8 cellular contexts compared by ENCODE assay signal in genomic region chr11:121416909-121417567, GRCh38. TPM values are rescaled to one million over a fixed set of nuclear protein-coding genes. Genes with fewer than 3 reads are reported as not detected.
DNase-seq lines count a peak whose midpoint lies in the region; ATAC-seq and TF ChIP-seq lines count a peak whose summit lies in the region.

No MANE protein-coding gene starts in this region.

- H3K4me3 ChIP-seq in DND-41 (ENCODE audit: low read depth in 1 of 2, low read length in 2 of 2) (no peak overlapping the region), HEK293 (ENCODE audit: low read depth, low read length) (no peak overlapping the region), sigmoid colon (no peak overlapping the region)

- H3K9me3 ChIP-seq in DND-41 (ENCODE audit: insufficient read depth, low read length, severe bottlenecking) (no peaks in the 10 kb centered on the region), HEK293 (ENCODE audit: control insufficient read depth, insufficient read depth, low read depth, low read length) (no peaks in the 10 kb centered on the region), sigmoid colon (no peaks in the 10 kb centered on the region)

- H3K4me1 Mint-ChIP-seq in activated T-cell treated with anti-CD3 and anti-CD28 coated beads, Interleukin-2, amount 50 U/mL, for 72 hours (ENCODE audit: low read depth), result peaks cover 78% of the 10 kb centered on the region

- no peak overlapping the region for H2AFZ ChIP-seq in DND-41 (ENCODE audit: low read depth, low read length)

- peak overlapping the region; percentile 50 for H3K27ac Mint-ChIP-seq in activated T-cell treated with anti-CD3 and anti-CD28 coated beads, Interleukin-2, amount 50 U/mL, for 72 hours

- H3K79me2 ChIP-seq in DND-41 (ENCODE audit: insufficient read depth, low read length), result no peaks in the 10 kb centered on the region

- H3K36me3 Mint-ChIP-seq in activated T-cell treated with anti-CD3 and anti-CD28 coated beads, Interleukin-2, amount 50 U/mL, for 72 hours (ENCODE audit: insufficient read depth in 2 of 2), result no peaks in the 10 kb centered on the region

- TF ChIP-seq POLR2A in sigmoid colon (IDR thresholded peaks at IDR 0.05), result no peak

- peak overlapping the region; percentile 20 for H3K4me2 ChIP-seq in DND-41 (ENCODE audit: insufficient read depth, low read length)

- peak; percentile 96 for DNase-seq in DND-41
- DNase-seq in NCI-H446 treated with DMSO at 0.1 percent for 48 hours (lab: John Stamatoyannopoulos, UW), result peak; percentile 82
- peak; percentile 48 to 65 for DNase-seq in activated T-cell treated with anti-CD3 and anti-CD28 coated beads, Interleukin-2, amount 50 U/mL, for 72 hours
- peak; percentile 31 for DNase-seq in foreskin melanocyte
- peak; percentile 93 for DNase-seq in sigmoid colon
- no peak for DNase-seq in NCI-H1092 (lab: John Stamatoyannopoulos, UW)
- DNase-seq in NCI-H748 (lab: John Stamatoyannopoulos, UW; ENCODE audit: unreplicated experiment), result no peak

- TF ChIP-seq CTCF in DND-41 (IDR thresholded peaks at IDR 0.05; ENCODE audit: borderline replicate concordance, extremely low read depth, low read length, poor library complexity, severe bottlenecking) (no peak), HEK293 (tag by site-specific recombination; IDR thresholded peaks at IDR 0.05) (no peak), sigmoid colon (IDR thresholded peaks at IDR 0.05) (no peak)

- H3K9me3 Mint-ChIP-seq in activated T-cell treated with anti-CD3 and anti-CD28 coated beads, Interleukin-2, amount 50 U/mL, for 72 hours, result no peaks in the 10 kb centered on the region

- H3K27me3 Mint-ChIP-seq in activated T-cell treated with anti-CD3 and anti-CD28 coated beads, Interleukin-2, amount 50 U/mL, for 72 hours (ENCODE audit: low read depth), result no peaks in the 10 kb centered on the region

- no peak for TF ChIP-seq EP300 in sigmoid colon (IDR thresholded peaks at IDR 0.05)

- H3K27ac ChIP-seq in DND-41 (ENCODE audit: low read length) (peak overlapping the region; percentile 72), HEK293 (ENCODE audit: extremely low read depth, low read depth, low read length) (no peak overlapping the region), sigmoid colon (peak overlapping the region; percentile 55 to 76 (median 64))

- CTCF ChIA-PET in HEK293 (lab: Yijun Ruan, JAX), result interaction anchor here (0.6 to 1.0 kb wide), 2 partner anchors 11 to 672 kb away, joined by 3 read pairs; no protein-coding TSS in a partner anchor

- H4K20me1 ChIP-seq in DND-41 (ENCODE audit: insufficient read depth, low read length), result no peaks in the 10 kb centered on the region

- H3K4me1 ChIP-seq in DND-41 (ENCODE audit: insufficient read depth, low read length) (peaks cover 51% of the 10 kb centered on the region), HEK293 (ENCODE audit: control insufficient read depth, insufficient read depth, low read length) (no peaks in the 10 kb centered on the region; the same call in 1 of the 2 replicates), sigmoid colon (peaks cover 0 to 28% (median 18%) of the 10 kb centered on the region in 4 donors)

- POLR2A ChIA-PET in HEK293 (lab: Yijun Ruan, JAX), result no interaction called here

- peak overlapping the region; percentile 19 for H3K9ac ChIP-seq in DND-41 (ENCODE audit: low read depth, low read length)

- H3K36me3 ChIP-seq in DND-41 (ENCODE audit: insufficient read depth, low read length) (no peaks in the 10 kb centered on the region), HEK293 (ENCODE audit: control insufficient read depth in 2 of 2, insufficient read depth in 1 of 2, low read length in 2 of 2) (no peaks in the 10 kb centered on the region), sigmoid colon (no peaks in the 10 kb centered on the region)

- 17 to 19% methylated on average over 7 of the region's 7 CpGs for WGBS in sigmoid colon, 2 donors

- intact Hi-C loops in sigmoid colon (cut with DNase I), result loop anchor here (5.0 kb wide), 1 partner anchor 35 kb away; the partner anchor contains the start of genes SORL1 and SORL1-AS1

- peak overlapping the region; percentile 52 to 56 for H3K4me3 Mint-ChIP-seq in activated T-cell treated with anti-CD3 and anti-CD28 coated beads, Interleukin-2, amount 50 U/mL, for 72 hours

- peak; percentile 83 for ATAC-seq in DND-41 (ENCODE audit: insufficient read depth, low read depth)
- peak; percentile 77 to 81 for ATAC-seq in activated T-cell treated with anti-CD3 and anti-CD28 coated beads, Interleukin-2, amount 50 U/mL, for 72 hours (replicated peaks in 1 of 2)

- H3K27me3 ChIP-seq in DND-41 (ENCODE audit: insufficient read depth, low read length, poor library complexity), result no peaks in the 10 kb centered on the region
- H3K27me3 ChIP-seq in sigmoid colon, result no peaks in the 10 kb centered on the region

TF ChIP-seq in HEK293, 187 proteins besides CTCF, POLR2A, EP300 and RAD21:
- TF ChIP-seq ZNF341 (tag by site-specific recombination; IDR thresholded peaks at IDR 0.05; ENCODE audit: low read depth) (peak; percentile 49), ZBTB26 (tag by site-specific recombination; optimal IDR thresholded peaks at IDR 0.05) (no peak), ZIC2 (tag by site-specific recombination; IDR thresholded peaks at IDR 0.05) (peak; percentile 85), ZNF785 (tag by site-specific recombination; IDR thresholded peaks at IDR 0.05) (no peak), TSHZ1 (tag by site-specific recombination; IDR thresholded peaks at IDR 0.05; ENCODE audit: borderline replicate concordance) (no peak)
- TF ChIP-seq, protein P1, sequence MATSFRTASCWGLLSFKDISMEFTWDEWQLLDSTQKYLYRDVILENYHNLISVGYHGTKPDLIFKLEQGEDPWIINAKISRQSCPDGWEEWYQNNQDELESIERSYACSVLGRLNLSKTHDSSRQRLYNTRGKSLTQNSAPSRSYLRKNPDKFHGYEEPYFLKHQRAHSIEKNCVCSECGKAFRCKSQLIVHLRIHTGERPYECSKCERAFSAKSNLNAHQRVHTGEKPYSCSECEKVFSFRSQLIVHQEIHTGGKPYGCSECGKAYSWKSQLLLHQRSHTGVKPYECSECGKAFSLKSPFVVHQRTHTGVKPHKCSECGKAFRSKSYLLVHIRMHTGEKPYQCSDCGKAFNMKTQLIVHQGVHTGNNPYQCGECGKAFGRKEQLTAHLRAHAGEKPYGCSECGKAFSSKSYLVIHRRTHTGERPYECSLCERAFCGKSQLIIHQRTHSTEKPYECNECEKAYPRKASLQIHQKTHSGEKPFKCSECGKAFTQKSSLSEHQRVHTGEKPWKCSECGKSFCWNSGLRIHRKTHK (tag by site-specific recombination; IDR thresholded peaks at IDR 0.05), result no peak

RNA-seq across cellular contexts. Expression of gene SORL1, which starts 35.1 kb away (rescaled TPM):
- 10 to 100 TPM; 66.3 to 80.0 TPM for total RNA-seq in activated T-cell treated with anti-CD3 and anti-CD28 coated beads, Interleukin-2, amount 50 U/mL, for 72 hours
- total RNA-seq in sigmoid colon, result 10 to 100 TPM in 3 of 4 donors, 1 to 10 TPM in 1; 8.1 to 17.1 (median 14.2) TPM
- 10 to 100 TPM in 1 of 3 donors, 1 to 10 TPM in 2; 3.2 to 19.8 (median 3.6) TPM for polyA plus RNA-seq in sigmoid colon

Comparison
In these comparisons a context has a peak if more than half of its experiments do, and no peak if none do; other contexts are left out.
1. DNase-seq: peak in DND-41 (single experiment), NCI-H446 treated with DMSO at 0.1 percent for 48 hours (single experiment), activated T-cell treated with anti-CD3 and anti-CD28 coated beads, Interleukin-2, amount 50 U/mL, for 72 hours (2 of 2), foreskin melanocyte (single experiment) and sigmoid colon (single experiment); none in NCI-H1092 (single experiment) and NCI-H748 (single experiment).